Comparison of ENCODE assay signal across 39 cellular contexts in the genomic region with DNA sequence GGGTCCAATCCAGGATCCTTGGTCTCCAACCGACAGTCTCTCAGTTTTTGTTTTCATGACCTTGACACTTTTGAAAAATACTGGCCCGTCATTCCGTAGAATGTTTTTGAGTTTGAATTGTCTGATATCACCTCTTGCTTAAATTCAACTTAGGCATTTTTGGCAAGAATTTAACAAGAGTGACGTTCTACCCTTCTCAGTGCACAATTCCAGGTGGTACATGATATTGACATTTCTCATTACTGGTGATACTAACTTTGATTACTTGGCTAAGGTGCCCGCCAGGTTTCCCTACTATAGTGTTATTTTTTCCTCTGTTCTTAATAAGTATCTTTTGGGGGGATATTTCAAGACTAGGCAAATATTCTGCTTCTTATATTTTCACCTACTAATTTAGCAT.
"Had no signal": no experiment of that assay in that cellular context is flagged by ENCODE, and none has a peak within 500 bp of the region (broad histone marks: within the 10 kb centered on the region; RNA-seq: fewer than 3 reads in every experiment).

No MANE protein-coding gene starts in this region.

- H3K27me3 Mint-ChIP-seq: activated naive CD4-positive, alpha-beta T cell treated with anti-CD3 and anti-CD28 coated beads, Interleukin-2, amount 10 ng/mL, durations not matched to agents 7 days and 5 days; activated naive CD4-positive, alpha-beta T cell treated with anti-CD3 and anti-CD28 coated beads, Interleukin-2, amount 50 U/mL, for 24 hours; activated naive CD8-positive, alpha-beta T cell; activated naive CD8-positive, alpha-beta T cell treated with anti-CD3 and anti-CD28 coated beads for 36 hours; activated naive CD8-positive, alpha-beta T cell treated with anti-CD3 and anti-CD28 coated beads, Interleukin-2, amount 10 ng/mL, durations not matched to agents 7 days and 5 days; activated naive CD8-positive, alpha-beta T cell treated with anti-CD3 and anti-CD28 coated beads, Interleukin-2, amount 50 U/mL, for 24 hours; activated T-cell treated with anti-CD3 and anti-CD28 coated beads, Interleukin-2, amount 50 U/mL, for 24 hours; activated T-helper 17 cell treated with anti-CD3 and anti-CD28 coated beads, Interleukin-2, amount 50 U/mL, for 72 hours; brain; central memory CD8-positive, alpha-beta T cell had no signal

- FAIRE-seq: astrocyte, bronchial epithelial cell had no signal

- H3K27ac Mint-ChIP-seq: activated naive CD4-positive, alpha-beta T cell treated with anti-CD3 and anti-CD28 coated beads for 36 hours; activated naive CD4-positive, alpha-beta T cell treated with anti-CD3 and anti-CD28 coated beads, Interleukin-2, amount 10 ng/mL, durations not matched to agents 7 days and 5 days; activated naive CD4-positive, alpha-beta T cell treated with anti-CD3 and anti-CD28 coated beads, Interleukin-2, amount 50 U/mL, for 24 hours; activated naive CD4-positive, alpha-beta T cell treated with anti-CD3 and anti-CD28 coated beads, Interleukin-2, amount 50 U/mL, for 72 hours; activated naive CD8-positive, alpha-beta T cell; activated naive CD8-positive, alpha-beta T cell treated with anti-CD3 and anti-CD28 coated beads for 36 hours; activated naive CD8-positive, alpha-beta T cell treated with anti-CD3 and anti-CD28 coated beads, Interleukin-2, amount 10 ng/mL, durations not matched to agents 7 days and 5 days; activated naive CD8-positive, alpha-beta T cell treated with anti-CD3 and anti-CD28 coated beads, Interleukin-2, amount 50 U/mL, for 24 hours; activated T-cell treated with anti-CD3 and anti-CD28 coated beads, Interleukin-2, amount 50 U/mL, for 24 hours; activated T-cell treated with anti-CD3 and anti-CD28 coated beads, Interleukin-2, amount 50 U/mL, for 72 hours; activated T-helper 1 cell treated with anti-CD3 and anti-CD28 coated beads, Interleukin-12 subunit alpha, Interleukin-12 subunit beta, Interleukin-2, Interleukin-4 antibody, amounts not matched to agents 30 ng/mL and 10 ng/mL and 1 ng/mL, durations not matched to agents 14 hours and 24 hours and 36 hours; activated T-helper 17 cell treated with anti-CD3 and anti-CD28 coated beads, Interleukin-2, amount 50 U/mL, for 72 hours; activated T-helper 2 cell treated with anti-CD3 and anti-CD28 coated beads, Interferon-gamma antibody, Interleukin-2, Interleukin-4, amounts not matched to agents 10 μg/mL and 5 μg/mL and 100 μg/mL, durations not matched to agents 14 hours and 24 hours and 36 hours; brain had no signal

- H3K4me1 Mint-ChIP-seq: activated naive CD4-positive, alpha-beta T cell treated with anti-CD3 and anti-CD28 coated beads, Interleukin-2, amount 10 ng/mL, durations not matched to agents 7 days and 5 days; activated naive CD8-positive, alpha-beta T cell treated with anti-CD3 and anti-CD28 coated beads, Interleukin-2, amount 10 ng/mL, durations not matched to agents 7 days and 5 days; activated T-helper 17 cell treated with anti-CD3 and anti-CD28 coated beads, Interleukin-2, amount 50 U/mL, for 72 hours; central memory CD8-positive, alpha-beta T cell had no signal

- H3K4me3 ChIP-seq: adrenal gland, ascending aorta, breast epithelium, cardiac muscle cell had no signal

- H3K27me3 ChIP-seq: adrenal gland, ascending aorta, brain microvascular endothelial cell, breast epithelium, cardiac muscle cell had no signal

- H3K4me3 Mint-ChIP-seq: activated naive CD4-positive, alpha-beta T cell treated with anti-CD3 and anti-CD28 coated beads for 36 hours; activated naive CD4-positive, alpha-beta T cell treated with anti-CD3 and anti-CD28 coated beads, Interleukin-2, amount 10 ng/mL, durations not matched to agents 7 days and 5 days; activated naive CD4-positive, alpha-beta T cell treated with anti-CD3 and anti-CD28 coated beads, Interleukin-2, amount 50 U/mL, for 24 hours; activated naive CD8-positive, alpha-beta T cell; activated naive CD8-positive, alpha-beta T cell treated with anti-CD3 and anti-CD28 coated beads for 36 hours; activated naive CD8-positive, alpha-beta T cell treated with anti-CD3 and anti-CD28 coated beads, Interleukin-2, amount 10 ng/mL, durations not matched to agents 7 days and 5 days; activated naive CD8-positive, alpha-beta T cell treated with anti-CD3 and anti-CD28 coated beads, Interleukin-2, amount 50 U/mL, for 24 hours; activated T-cell treated with anti-CD3 and anti-CD28 coated beads, Interleukin-2, amount 50 U/mL, for 24 hours; activated T-cell treated with anti-CD3 and anti-CD28 coated beads, Interleukin-2, amount 50 U/mL, for 4 hours; activated T-cell treated with anti-CD3 and anti-CD28 coated beads, Interleukin-2, amount 50 U/mL, for 72 hours; activated T-helper 1 cell treated with anti-CD3 and anti-CD28 coated beads, Interleukin-12 subunit alpha, Interleukin-12 subunit beta, Interleukin-2, Interleukin-4 antibody, amounts not matched to agents 30 ng/mL and 10 ng/mL and 1 ng/mL, durations not matched to agents 14 hours and 24 hours and 36 hours; activated T-helper 17 cell treated with anti-CD3 and anti-CD28 coated beads, Interleukin-2, amount 50 U/mL, for 72 hours; brain; central memory CD8-positive, alpha-beta T cell had no signal

- H3K4me1 ChIP-seq: ascending aorta, breast epithelium had no signal

- H3K27ac ChIP-seq: adrenal gland, ascending aorta, brain microvascular endothelial cell, breast epithelium, cardiac muscle cell had no signal

- ATAC-seq: activated naive CD4-positive, alpha-beta T cell treated with anti-CD3 and anti-CD28 coated beads, Interleukin-2, amount 50 U/mL, for 72 hours; activated naive CD8-positive, alpha-beta T cell treated with anti-CD3 and anti-CD28 coated beads, Interleukin-2, amount 50 U/mL, for 24 hours; activated T-cell treated with anti-CD3 and anti-CD28 coated beads, Interleukin-2, amount 50 U/mL, for 4 hours; activated T-cell treated with anti-CD3 and anti-CD28 coated beads, Interleukin-2, amount 50 U/mL, for 72 hours; activated T-helper 17 cell treated with anti-CD3 and anti-CD28 coated beads, Interleukin-2, amount 50 U/mL, for 72 hours had no signal

- H3K36me3 Mint-ChIP-seq: activated naive CD4-positive, alpha-beta T cell treated with anti-CD3 and anti-CD28 coated beads, Interleukin-2, amount 10 ng/mL, durations not matched to agents 7 days and 5 days; activated naive CD4-positive, alpha-beta T cell treated with anti-CD3 and anti-CD28 coated beads, Interleukin-2, amount 50 U/mL, for 24 hours; activated naive CD4-positive, alpha-beta T cell treated with anti-CD3 and anti-CD28 coated beads, Interleukin-2, amount 50 U/mL, for 72 hours; activated naive CD8-positive, alpha-beta T cell treated with anti-CD3 and anti-CD28 coated beads for 36 hours; brain had no signal

- H3K36me3 ChIP-seq: adrenal gland, ascending aorta, brain microvascular endothelial cell, breast epithelium, cardiac muscle cell had no signal

- DNase-seq: activated effector memory CD4-positive, alpha-beta T cell treated with anti-CD3 and anti-CD28 coated beads, Interleukin-2, amount 50 U/mL, for 16 hours; activated effector memory CD4-positive, alpha-beta T cell treated with Interleukin-2 at 50 U/mL for 16 hours; activated gamma-delta T cell; activated gamma-delta T cell treated with Interleukin-2 at 50 U/mL for 16 hours; activated naive CD4-positive, alpha-beta T cell; activated naive CD4-positive, alpha-beta T cell treated with anti-CD3 and anti-CD28 coated beads for 36 hours; activated naive CD4-positive, alpha-beta T cell treated with anti-CD3 and anti-CD28 coated beads, Interleukin-2, amount 10 ng/mL, durations not matched to agents 7 days and 5 days; activated naive CD4-positive, alpha-beta T cell treated with anti-CD3 and anti-CD28 coated beads, Interleukin-2, amount 50 U/mL, for 16 hours; activated naive CD4-positive, alpha-beta T cell treated with Interleukin-2 at 50 U/mL for 16 hours; activated naive CD8-positive, alpha-beta T cell treated with anti-CD3 and anti-CD28 coated beads for 36 hours; activated naive CD8-positive, alpha-beta T cell treated with anti-CD3 and anti-CD28 coated beads, Interleukin-2, amount 10 ng/mL, durations not matched to agents 7 days and 5 days; activated naive CD8-positive, alpha-beta T cell treated with anti-CD3 and anti-CD28 coated beads, Interleukin-2, amount 50 U/mL, for 24 hours; activated T-cell treated with anti-CD3 and anti-CD28 coated beads, Interleukin-2, amount 50 U/mL, for 1 hour; activated T-cell treated with anti-CD3 and anti-CD28 coated beads, Interleukin-2, amount 50 U/mL, for 24 hours; activated T-cell treated with anti-CD3 and anti-CD28 coated beads, Interleukin-2, amount 50 U/mL, for 4 hours; activated T-cell treated with anti-CD3 and anti-CD28 coated beads, Interleukin-2, amount 50 U/mL, for 48 hours; activated T-cell treated with anti-CD3 and anti-CD28 coated beads, Interleukin-2, amount 50 U/mL, for 72 hours; adrenal gland; amniotic stem cell; amygdala; anterior cingulate cortex; aorta; brain microvascular endothelial cell; caudate nucleus; central memory CD4-positive, alpha-beta T cell; cerebellar nuclear complex had no signal

- H3K9me3 ChIP-seq: ascending aorta, breast epithelium had no signal
